In genomic region chr3:122415762-122416654, GRCh38 we compare ENCODE assay signal across 1 cellular context.
A peak's percentile ranks its signal among the peaks of the same experiment; 100 is the strongest.
TF ChIP-seq lines count a peak whose summit lies in the region.

WDR5B (minus strand) TSS chr3:122416062; CDS start chr3:122415528, 534 bp downstream.

TF ChIP-seq in HepG2, 621 proteins besides CTCF, POLR2A, EP300 and RAD21 (continued from another document and continues in another):
- TF ChIP-seq REL (CRISPR knock-in tag; conservative IDR thresholded peaks at IDR 0.05) (0 out of 2 replicates have a peak, but pooled peaks have one; percentile 62), ZFP36L1 (CRISPR knock-in tag; IDR thresholded peaks at IDR 0.05) (0 out of 2 replicates have a peak, but pooled peaks have one; percentile 10), MLX (CRISPR knock-in tag; IDR thresholded peaks at IDR 0.05) (no peak), MYNN (CRISPR knock-in tag; IDR thresholded peaks at IDR 0.05; ENCODE audit: low read depth) (no peak), ZNF160 (CRISPR knock-in tag; IDR thresholded peaks at IDR 0.05) (no peak), ZNF550 (CRISPR knock-in tag; IDR thresholded peaks at IDR 0.05; ENCODE audit: borderline replicate concordance) (no peak), ZNF841 (CRISPR knock-in tag; IDR thresholded peaks at IDR 0.05; ENCODE audit: borderline replicate concordance) (no peak), MXI1 (IDR thresholded peaks at IDR 0.05; ENCODE audit: borderline replicate concordance, low read depth, low read length) (peak; percentile 93), GZF1 (CRISPR knock-in tag; IDR thresholded peaks at IDR 0.05) (no peak), REST (IDR thresholded peaks at IDR 0.05; ENCODE audit: borderline replicate concordance in 1 of 2, low read depth in 1 of 2, low read length in 2 of 2) (peak in 1 of 2 experiments; percentile 23; a peak in 1 of 4 replicates), NFAT5 (CRISPR knock-in tag; IDR thresholded peaks at IDR 0.05) (peak; percentile 52; the same call in 1 of the 2 replicates), KMT2A (CRISPR knock-in tag; IDR thresholded peaks at IDR 0.05) (peak; percentile 76), DDIT3 (CRISPR knock-in tag; IDR thresholded peaks at IDR 0.05) (no peak), ZFP36L2 (CRISPR knock-in tag; IDR thresholded peaks at IDR 0.05) (0 out of 2 replicates have a peak, but pooled peaks have one; percentile 33), MED1 (CRISPR knock-in tag; IDR thresholded peaks at IDR 0.05) (peak; percentile 77), SMAD1 (CRISPR knock-in tag; IDR thresholded peaks at IDR 0.05; ENCODE audit: borderline replicate concordance, low read depth) (peak; percentile 40; the same call in 1 of the 2 replicates), ZNF777 (CRISPR knock-in tag; IDR thresholded peaks at IDR 0.05) (no peak), ZNF280D (CRISPR knock-in tag; IDR thresholded peaks at IDR 0.05) (peak; percentile 60; the same call in 1 of the 2 replicates), ZNF232 (CRISPR knock-in tag; IDR thresholded peaks at IDR 0.05; ENCODE audit: borderline replicate concordance) (peak; percentile 88), HOXA9 (CRISPR knock-in tag; IDR thresholded peaks at IDR 0.05; ENCODE audit: borderline replicate concordance) (no peak), ZNF556 (CRISPR knock-in tag; IDR thresholded peaks at IDR 0.05; ENCODE audit: borderline replicate concordance) (peak; percentile 50; the same call in 1 of the 2 replicates), LCORL (IDR thresholded peaks at IDR 0.05) (no peak), LCORL (CRISPR knock-in tag; IDR thresholded peaks at IDR 0.05) (0 out of 2 replicates have a peak, but pooled peaks have one; percentile 9), SOX13 (IDR thresholded peaks at IDR 0.05) (no peak), SOX13 (CRISPR knock-in tag; conservative IDR thresholded peaks at IDR 0.05 in 1 of 2, IDR thresholded peaks at IDR 0.05 in 1 of 2) (no peak; a peak in 1 of 4 replicates), ZNF790 (CRISPR knock-in tag; IDR thresholded peaks at IDR 0.05; ENCODE audit: borderline replicate concordance) (peak; percentile 91), MAX (IDR thresholded peaks at IDR 0.05) (peak; percentile 90), ZNF530 (CRISPR knock-in tag; IDR thresholded peaks at IDR 0.05; ENCODE audit: low read depth) (no peak), KDM6A (CRISPR knock-in tag; IDR thresholded peaks at IDR 0.05; ENCODE audit: low read depth) (no peak), HNRNPL (IDR thresholded peaks at IDR 0.05; ENCODE audit: low read depth, low read length) (no peak), GRHL1 (CRISPR knock-in tag; conservative IDR thresholded peaks at IDR 0.05) (no peak), ZNF670 (CRISPR knock-in tag; IDR thresholded peaks at IDR 0.05; ENCODE audit: borderline replicate concordance) (0 out of 2 replicates have a peak, but pooled peaks have one; percentile 65), ZMAT5 (CRISPR knock-in tag; IDR thresholded peaks at IDR 0.05; ENCODE audit: borderline replicate concordance, low read depth) (no peak), ATF6 (CRISPR knock-in tag; conservative IDR thresholded peaks at IDR 0.05) (peak; percentile 85), SALL1 (CRISPR knock-in tag; IDR thresholded peaks at IDR 0.05) (peak; percentile 71), AKAP8 (CRISPR knock-in tag; IDR thresholded peaks at IDR 0.05) (no peak), ZNF737 (CRISPR knock-in tag; IDR thresholded peaks at IDR 0.05; ENCODE audit: borderline replicate concordance) (no peak), STAT5B (CRISPR knock-in tag; IDR thresholded peaks at IDR 0.05) (no peak), RARA (CRISPR knock-in tag; IDR thresholded peaks at IDR 0.05) (peak; percentile 26; the same call in 1 of the 2 replicates)
